7 cellular contexts compared by ENCODE assay signal in the genomic region with DNA sequence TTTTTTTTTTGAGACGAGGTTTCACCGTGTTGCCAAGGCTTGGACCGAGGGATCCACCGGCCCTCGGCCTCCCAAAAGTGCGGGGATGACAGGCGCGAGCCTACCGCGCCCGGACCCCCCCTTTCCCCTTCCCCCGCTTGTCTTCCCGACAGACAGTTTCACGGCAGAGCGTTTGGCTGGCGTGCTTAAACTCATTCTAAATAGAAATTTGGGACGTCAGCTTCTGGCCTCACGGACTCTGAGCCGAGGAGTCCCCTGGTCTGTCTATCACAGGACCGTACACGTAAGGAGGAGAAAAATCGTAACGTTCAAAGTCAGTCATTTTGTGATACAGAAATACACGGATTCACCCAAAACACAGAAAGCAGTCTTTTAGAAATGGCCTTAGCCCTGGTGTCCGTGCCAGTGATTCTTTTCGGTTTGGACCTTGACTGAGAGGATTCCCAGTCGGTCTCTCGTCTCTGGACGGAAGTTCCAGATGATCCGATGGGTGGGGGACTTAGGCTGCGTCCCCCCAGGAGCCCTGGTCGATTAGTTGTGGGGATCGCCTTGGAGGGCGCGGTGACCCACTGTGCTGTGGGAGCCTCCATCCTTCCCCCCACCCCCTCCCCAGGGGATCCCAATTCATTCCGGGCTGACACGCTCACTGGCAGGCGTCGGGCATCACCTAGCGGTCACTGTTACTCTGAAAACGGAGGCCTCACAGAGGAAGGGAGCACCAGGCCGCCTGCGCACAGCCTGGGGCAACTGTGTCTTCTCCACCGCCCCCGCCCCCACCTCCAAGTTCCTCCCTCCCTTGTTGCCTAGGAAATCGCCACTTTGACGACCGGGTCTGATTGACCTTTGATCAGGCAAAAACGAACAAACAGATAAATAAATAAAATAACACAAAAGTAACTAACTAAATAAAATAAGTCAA.
DNase-seq lines count a peak whose midpoint lies in the region; ATAC-seq and TF ChIP-seq lines count a peak whose summit lies in the region.
"Not testable (repeated sequence)": the region's sequence is repeated elsewhere in the genome, so short reads cannot be mapped to it uniquely, and the experiment has no call there.

No MANE protein-coding gene starts in this region.

- not testable (repeated sequence) for H3K4me3 Mint-ChIP-seq in activated naive CD8-positive, alpha-beta T cell treated with anti-CD3 and anti-CD28 coated beads, Interleukin-2, amount 50 U/mL, for 24 hours

- not testable (repeated sequence) for H3K36me3 Mint-ChIP-seq in activated naive CD8-positive, alpha-beta T cell treated with anti-CD3 and anti-CD28 coated beads, Interleukin-2, amount 50 U/mL, for 24 hours (ENCODE audit: low read depth)

- not testable (repeated sequence) for H3K4me1 Mint-ChIP-seq in activated naive CD8-positive, alpha-beta T cell treated with anti-CD3 and anti-CD28 coated beads, Interleukin-2, amount 50 U/mL, for 24 hours

- TF ChIP-seq CTCF in lung (IDR thresholded peaks at IDR 0.05; ENCODE audit: control extremely low read depth, extremely low read depth), result not testable (repeated sequence)

- not testable (repeated sequence) for H3K27ac ChIP-seq in lung (ENCODE audit: low read depth in 1 of 2, low read length in 1 of 2)

- not testable (repeated sequence) for DNase-seq in activated naive CD8-positive, alpha-beta T cell treated with anti-CD3 and anti-CD28 coated beads, Interleukin-2, amount 50 U/mL, for 24 hours; lung (ENCODE audit: low spot score)

- H3K36me3 ChIP-seq in lung (ENCODE audit: control insufficient read depth in 2 of 2, insufficient read depth in 2 of 2, low read length in 2 of 2), result not testable (repeated sequence)

- not testable (repeated sequence) for H3K9me3 Mint-ChIP-seq in activated naive CD8-positive, alpha-beta T cell treated with anti-CD3 and anti-CD28 coated beads, Interleukin-2, amount 50 U/mL, for 24 hours

- not testable (repeated sequence) for H3K27me3 Mint-ChIP-seq in activated naive CD8-positive, alpha-beta T cell treated with anti-CD3 and anti-CD28 coated beads, Interleukin-2, amount 50 U/mL, for 24 hours

- H3K27me3 ChIP-seq in lung (ENCODE audit: control insufficient read depth, insufficient read depth), result not testable (repeated sequence)

- not testable (repeated sequence) for H3K27ac Mint-ChIP-seq in activated naive CD8-positive, alpha-beta T cell treated with anti-CD3 and anti-CD28 coated beads, Interleukin-2, amount 50 U/mL, for 24 hours

- not testable (repeated sequence) for H3K4me1 ChIP-seq in lung (ENCODE audit: control insufficient read depth in 2 of 2, insufficient read depth in 2 of 2, low read length in 2 of 2)

- ATAC-seq in GM18868 (IDR thresholded peaks at IDR 0.05; ENCODE audit: unreplicated experiment), result peak; percentile 43
- peak; percentile 37 for ATAC-seq in GM21367 (IDR thresholded peaks at IDR 0.05; ENCODE audit: unreplicated experiment)
- peak; percentile 49 for ATAC-seq in HG02642 (IDR thresholded peaks at IDR 0.05; ENCODE audit: poor library complexity, unreplicated experiment)
- peak; percentile 43 for ATAC-seq in HG03097 (IDR thresholded peaks at IDR 0.05; ENCODE audit: low FRiP score, unreplicated experiment)
- ATAC-seq in HG03571 (IDR thresholded peaks at IDR 0.05; ENCODE audit: unreplicated experiment), result peak; percentile 37
- ATAC-seq in activated naive CD8-positive, alpha-beta T cell treated with anti-CD3 and anti-CD28 coated beads, Interleukin-2, amount 50 U/mL, for 24 hours, result peak; percentile 60
- ATAC-seq in lung (ENCODE audit: insufficient read depth, low FRiP score), result peak; percentile 69

- not testable (repeated sequence) for H3K4me3 ChIP-seq in lung

- no CpG with 5 or more reads among the region's 49 CpGs for WGBS in lung, 2 donors

- not testable (repeated sequence) for H3K9me3 ChIP-seq in lung (ENCODE audit: control insufficient read depth in 2 of 2, insufficient read depth in 1 of 2, low read length in 1 of 2)
